In genomic region chr1:203692565-203693470, GRCh38 we compare ENCODE assay signal across 1 cellular context.
TF ChIP-seq lines count a peak whose summit lies in the region.

No MANE protein-coding gene starts in this region.

TF ChIP-seq in K562, 482 proteins besides CTCF, POLR2A, EP300 and RAD21 (continued from another document):
- TF ChIP-seq RBFOX2 (IDR thresholded peaks at IDR 0.05; ENCODE audit: low read depth, low read length) (0 out of 2 replicates have a peak, but pooled peaks have one; percentile 21), ZNF507 (tag; conservative IDR thresholded peaks at IDR 0.05) (no peak), CC2D1A (IDR thresholded peaks at IDR 0.05) (peak; percentile 44; the same call in 1 of the 2 replicates), CBX1 (IDR thresholded peaks at IDR 0.05; ENCODE audit: low read depth) (peak; percentile 70; the same call in 1 of the 2 replicates), MEF2D (tag; conservative IDR thresholded peaks at IDR 0.05; ENCODE audit: low read depth) (0 out of 2 replicates have a peak, but pooled peaks have one; percentile 41), DACH1 (IDR thresholded peaks at IDR 0.05; ENCODE audit: partially characterized antibody) (peak; percentile 62), THRB (CRISPR knock-in tag; conservative IDR thresholded peaks at IDR 0.05) (no peak), ZNF24 (IDR thresholded peaks at IDR 0.05) (0 out of 2 replicates have a peak, but pooled peaks have one; percentile 13), PHF20 (IDR thresholded peaks at IDR 0.05; ENCODE audit: partially characterized antibody) (peak; percentile 40), SMARCE1 (IDR thresholded peaks at IDR 0.05) (peak; percentile 53; the same call in 1 of the 2 replicates), MCM7 (IDR thresholded peaks at IDR 0.05) (no peak), ATF7 (IDR thresholded peaks at IDR 0.05) (peak; percentile 49), ARID3A (IDR thresholded peaks at IDR 0.05; ENCODE audit: borderline replicate concordance, low read depth, low read length) (0 out of 2 replicates have a peak, but pooled peaks have one; percentile 15), BCOR (IDR thresholded peaks at IDR 0.05) (peak; percentile 99), GATAD2B (IDR thresholded peaks at IDR 0.05; ENCODE audit: borderline replicate concordance) (peak; percentile 48), TEAD2 (tag; IDR thresholded peaks at IDR 0.05) (no peak), ZNF740 (CRISPR knock-in tag; IDR thresholded peaks at IDR 0.05) (no peak), ZNF740 (tag; IDR thresholded peaks at IDR 0.05) (peak in 1 of 2 experiments; percentile 34; a peak in 1 of 4 replicates), ARID1B (IDR thresholded peaks at IDR 0.05) (peak; percentile 72), ZNF124 (CRISPR knock-in tag; IDR thresholded peaks at IDR 0.05) (no peak), DPF2 (IDR thresholded peaks at IDR 0.05) (peak; percentile 78), CTBP1 (IDR thresholded peaks at IDR 0.05; ENCODE audit: borderline replicate concordance) (peak; percentile 60; the same call in 1 of the 2 replicates), RBBP5 (IDR thresholded peaks at IDR 0.05; ENCODE audit: borderline replicate concordance, insufficient read depth, low read length, poor library complexity, severe bottlenecking) (peak; percentile 36), TAL1 (IDR thresholded peaks at IDR 0.05) (peak; percentile 31; the same call in 1 of the 2 replicates), ZNF175 (CRISPR knock-in tag; IDR thresholded peaks at IDR 0.05; ENCODE audit: low read depth) (peak; percentile 40; the same call in 1 of the 2 replicates), ZBTB11 (CRISPR knock-in tag; IDR thresholded peaks at IDR 0.05) (peak in 1 of 3 experiments; percentile 59; a peak in 2 of 6 replicates), CBFA2T3 (IDR thresholded peaks at IDR 0.05) (peak; percentile 75)
- TF ChIP-seq, protein P1, sequence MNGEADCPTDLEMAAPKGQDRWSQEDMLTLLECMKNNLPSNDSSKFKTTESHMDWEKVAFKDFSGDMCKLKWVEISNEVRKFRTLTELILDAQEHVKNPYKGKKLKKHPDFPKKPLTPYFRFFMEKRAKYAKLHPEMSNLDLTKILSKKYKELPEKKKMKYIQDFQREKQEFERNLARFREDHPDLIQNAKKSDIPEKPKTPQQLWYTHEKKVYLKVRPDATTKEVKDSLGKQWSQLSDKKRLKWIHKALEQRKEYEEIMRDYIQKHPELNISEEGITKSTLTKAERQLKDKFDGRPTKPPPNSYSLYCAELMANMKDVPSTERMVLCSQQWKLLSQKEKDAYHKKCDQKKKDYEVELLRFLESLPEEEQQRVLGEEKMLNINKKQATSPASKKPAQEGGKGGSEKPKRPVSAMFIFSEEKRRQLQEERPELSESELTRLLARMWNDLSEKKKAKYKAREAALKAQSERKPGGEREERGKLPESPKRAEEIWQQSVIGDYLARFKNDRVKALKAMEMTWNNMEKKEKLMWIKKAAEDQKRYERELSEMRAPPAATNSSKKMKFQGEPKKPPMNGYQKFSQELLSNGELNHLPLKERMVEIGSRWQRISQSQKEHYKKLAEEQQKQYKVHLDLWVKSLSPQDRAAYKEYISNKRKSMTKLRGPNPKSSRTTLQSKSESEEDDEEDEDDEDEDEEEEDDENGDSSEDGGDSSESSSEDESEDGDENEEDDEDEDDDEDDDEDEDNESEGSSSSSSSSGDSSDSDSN (IDR thresholded peaks at IDR 0.05; ENCODE audit: borderline replicate concordance in 1 of 2, low read depth in 2 of 2, low read length in 2 of 2): peak in 1 of 2 experiments; percentile 37; a peak in 1 of 4 replicates
- TF ChIP-seq, protein P2, sequence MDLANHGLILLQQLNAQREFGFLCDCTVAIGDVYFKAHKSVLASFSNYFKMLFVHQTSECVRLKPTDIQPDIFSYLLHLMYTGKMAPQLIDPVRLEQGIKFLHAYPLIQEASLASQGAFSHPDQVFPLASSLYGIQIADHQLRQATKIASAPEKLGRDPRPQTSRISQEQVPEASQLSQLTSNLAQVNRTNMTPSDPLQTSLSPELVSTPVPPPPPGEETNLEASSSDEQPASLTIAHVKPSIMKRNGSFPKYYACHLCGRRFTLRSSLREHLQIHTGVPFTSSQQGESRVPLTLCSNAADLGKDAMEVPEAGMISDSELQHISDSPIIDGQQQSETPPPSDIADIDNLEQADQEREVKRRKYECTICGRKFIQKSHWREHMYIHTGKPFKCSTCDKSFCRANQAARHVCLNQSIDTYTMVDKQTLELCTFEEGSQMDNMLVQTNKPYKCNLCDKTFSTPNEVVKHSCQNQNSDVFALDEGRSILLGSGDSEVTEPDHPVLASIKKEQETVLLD (IDR thresholded peaks at IDR 0.05): 0 out of 2 replicates have a peak, but pooled peaks have one; percentile 52
- TF ChIP-seq, protein P3, sequence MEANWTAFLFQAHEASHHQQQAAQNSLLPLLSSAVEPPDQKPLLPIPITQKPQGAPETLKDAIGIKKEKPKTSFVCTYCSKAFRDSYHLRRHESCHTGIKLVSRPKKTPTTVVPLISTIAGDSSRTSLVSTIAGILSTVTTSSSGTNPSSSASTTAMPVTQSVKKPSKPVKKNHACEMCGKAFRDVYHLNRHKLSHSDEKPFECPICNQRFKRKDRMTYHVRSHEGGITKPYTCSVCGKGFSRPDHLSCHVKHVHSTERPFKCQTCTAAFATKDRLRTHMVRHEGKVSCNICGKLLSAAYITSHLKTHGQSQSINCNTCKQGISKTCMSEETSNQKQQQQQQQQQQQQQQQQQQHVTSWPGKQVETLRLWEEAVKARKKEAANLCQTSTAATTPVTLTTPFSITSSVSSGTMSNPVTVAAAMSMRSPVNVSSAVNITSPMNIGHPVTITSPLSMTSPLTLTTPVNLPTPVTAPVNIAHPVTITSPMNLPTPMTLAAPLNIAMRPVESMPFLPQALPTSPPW (CRISPR knock-in tag; IDR thresholded peaks at IDR 0.05): peak; percentile 81
